8 cellular contexts compared by ENCODE assay signal in genomic region chr9:35675732-35676392, GRCh38. TPM values are rescaled to one million over a fixed set of nuclear protein-coding genes. Genes with fewer than 3 reads are reported as not detected.
DNase-seq lines count a peak whose midpoint lies in the region; ATAC-seq and TF ChIP-seq lines count a peak whose summit lies in the region.

No MANE protein-coding gene starts in this region.

- H3K36me3 ChIP-seq in lower lobe of right lung (no peaks in the 10 kb centered on the region), thymus (ENCODE audit: control insufficient read depth, insufficient read depth) (no peaks in the 10 kb centered on the region), Karpas-422 (ENCODE audit: insufficient read depth, low read length) (no peaks in the 10 kb centered on the region)

- peak; percentile 65 for DNase-seq in Right ventricle myocardium inferior (ENCODE audit: missing footprints)
- DNase-seq in cardiac septum (ENCODE audit: low spot score): no peak
- DNase-seq in cerebellum (ENCODE audit: low spot score): peak; percentile 58
- DNase-seq in lower lobe of right lung: peak; percentile 55
- no peak for DNase-seq in Karpas-422

- no peaks in the 10 kb centered on the region for H3K9me2 ChIP-seq in Karpas-422 (replicated peaks; ENCODE audit: insufficient read depth, low read length)

- H4K20me1 ChIP-seq in Karpas-422 (ENCODE audit: insufficient read depth, low read depth, low read length): no peaks in the 10 kb centered on the region

- H3K9me3 ChIP-seq in lower lobe of right lung (no peaks in the 10 kb centered on the region), thymus (ENCODE audit: control insufficient read depth) (no peaks in the 10 kb centered on the region), Karpas-422 (ENCODE audit: low read length) (no peaks in the 10 kb centered on the region)

- WGBS in thymus: 17% methylated on average over 51 of the region's 51 CpGs

- H3K4me1 ChIP-seq in lower lobe of right lung (peaks cover 10% of the 10 kb centered on the region), thymus (ENCODE audit: control insufficient read depth, insufficient read depth, low read length) (no peaks in the 10 kb centered on the region), Karpas-422 (ENCODE audit: low read length) (peaks cover 22% of the 10 kb centered on the region)

- H3K4me2 ChIP-seq in Karpas-422 (ENCODE audit: low read depth, low read length, poor library complexity, severe bottlenecking): no peak overlapping the region

- peak overlapping the region; percentile 11 for H3K27ac ChIP-seq in lower lobe of right lung
- no peak overlapping the region for H3K27ac ChIP-seq in thymus (ENCODE audit: low read depth)
- no peak overlapping the region for H3K27ac ChIP-seq in Karpas-422 (ENCODE audit: low read length)

- intact Hi-C loops in Right ventricle myocardium inferior (cut with DNase I) (no loop called here), cardiac septum (cut with DNase I) (no loop called here), lower lobe of right lung (cut with DNase I) (no loop called here)

- H3K27me3 ChIP-seq in lower lobe of right lung (ENCODE audit: low read depth) (peaks cover 3% of the 10 kb centered on the region), thymus (ENCODE audit: control insufficient read depth, insufficient read depth) (no peaks in the 10 kb centered on the region), Karpas-422 (ENCODE audit: low read length) (no peaks in the 10 kb centered on the region)

- no peak for TF ChIP-seq CTCF in lower lobe of right lung (IDR thresholded peaks at IDR 0.05)

- no peaks in the 10 kb centered on the region for H3K79me2 ChIP-seq in Karpas-422 (ENCODE audit: low read length)

- H3K9ac ChIP-seq in Karpas-422 (ENCODE audit: low read length): no peak overlapping the region

- H2AFZ ChIP-seq in Karpas-422 (ENCODE audit: low read length): no peak overlapping the region

- H3K4me3 ChIP-seq in lower lobe of right lung (peak overlapping the region; percentile 61), thymus (ENCODE audit: low read length) (peak overlapping the region; percentile 56), Karpas-422 (ENCODE audit: low read length) (no peak overlapping the region)

- ATAC-seq in Right ventricle myocardium inferior (peak; percentile 62), lower lobe of right lung (peak; percentile 65 to 75), GM21367 (IDR thresholded peaks at IDR 0.05; ENCODE audit: unreplicated experiment) (no peak), GM21360 (IDR thresholded peaks at IDR 0.05; ENCODE audit: unreplicated experiment) (no peak)

RNA-seq across cellular contexts. Expression of gene CA9, which starts 2.1 kb away (rescaled TPM):
- total RNA-seq in Right ventricle myocardium inferior (0.30 TPM), cardiac septum (0.48 TPM), cerebellum (not detected), lower lobe of right lung (not detected)
- 0.50 TPM for polyA plus RNA-seq in thymus
- total RNA-seq in Karpas-422 (2014; rRNA removed; shearing (Covaris generic); ENCODE audit: low replicate concordance): 26.8 and 35.2 TPM in 2 replicates

RNA-seq across cellular contexts. Expression of gene ARHGEF39, which starts 10.9 kb away (rescaled TPM):
- 0.22 TPM for total RNA-seq in Right ventricle myocardium inferior
- 0.48 TPM for total RNA-seq in cardiac septum
- 1.3 TPM for total RNA-seq in cerebellum
- 1.2 TPM for total RNA-seq in lower lobe of right lung
- 1.5 TPM for polyA plus RNA-seq in thymus
- total RNA-seq in Karpas-422 (2014; rRNA removed; shearing (Covaris generic); ENCODE audit: low replicate concordance): 15.3 and 16.0 TPM in 2 replicates

RNA-seq across cellular contexts. Expression of gene TPM2, which starts 13.9 kb away (rescaled TPM):
- total RNA-seq in Right ventricle myocardium inferior: 1,163 TPM
- total RNA-seq in cardiac septum: 690 TPM
- 10.6 TPM for total RNA-seq in cerebellum
- total RNA-seq in lower lobe of right lung: 110 TPM
- 475 TPM for polyA plus RNA-seq in thymus
- total RNA-seq in Karpas-422 (2014; rRNA removed; shearing (Covaris generic); ENCODE audit: low replicate concordance): 0.19 TPM in 1 of 2 replicates, not detected in the other

RNA-seq across cellular contexts. Expression of gene CCDC107, which starts 17.8 kb away (rescaled TPM):
- total RNA-seq in Right ventricle myocardium inferior (58.6 TPM), cardiac septum (47.7 TPM), cerebellum (8.9 TPM), lower lobe of right lung (28.9 TPM)
- polyA plus RNA-seq in thymus: 43.2 TPM
- total RNA-seq in Karpas-422 (2014; rRNA removed; shearing (Covaris generic); ENCODE audit: low replicate concordance): 13.2 and 24.0 TPM in 2 replicates

RNA-seq across cellular contexts. Expression of gene RMRP, which starts 18.0 kb away (rescaled TPM):
- total RNA-seq in Right ventricle myocardium inferior (15,747 TPM), cardiac septum (10,677 TPM), cerebellum (172,488 TPM), lower lobe of right lung (24,340 TPM)
- polyA plus RNA-seq in thymus: 13.0 TPM
- 23,349 and 56,129 TPM in 2 replicates for total RNA-seq in Karpas-422 (2014; rRNA removed; shearing (Covaris generic); ENCODE audit: low replicate concordance)

Comparison
In these comparisons a context has a peak if more than half of its experiments do, and no peak if none do; other contexts are left out.
1. DNase-seq: peak in Right ventricle myocardium inferior (single experiment), cerebellum (single experiment) and lower lobe of right lung (single experiment); none in cardiac septum (single experiment) and Karpas-422 (single experiment).
2. ATAC-seq: peak in Right ventricle myocardium inferior (single experiment) and lower lobe of right lung (2 of 2); none in GM21367 (single experiment) and GM21360 (single experiment).
3. RNA of gene CA9, which starts 2.1 kb away (total RNA-seq): 26.8 to 35.2 TPM in Karpas-422; 0.48 TPM in cardiac septum (single experiment), 0.30 TPM in Right ventricle myocardium inferior (single experiment), not detected in lower lobe of right lung (single experiment) and not detected in cerebellum (single experiment); every median in the first group is over 10 times any median in the second.